Comparison of ENCODE assay signal across 9 cellular contexts in genomic region chr9:136729144-136729543, GRCh38. TPM values are rescaled to one million over a fixed set of nuclear protein-coding genes. Genes with fewer than 3 reads are reported as not detected.
DNase-seq lines count a peak whose midpoint lies in the region; ATAC-seq and TF ChIP-seq lines count a peak whose summit lies in the region.
"Had no signal": no experiment of that assay in that cellular context is flagged by ENCODE, and none has a peak within 500 bp of the region (broad histone marks: within the 10 kb centered on the region; RNA-seq: fewer than 3 reads in every experiment).

No MANE protein-coding gene starts in this region.

- peaks cover 47% of the 10 kb centered on the region for H3K4me1 Mint-ChIP-seq in stimulated activated naive CD8-positive, alpha-beta T cell treated with anti-CD3 and anti-CD28 coated beads, Interleukin-15, Interleukin-2, amounts not matched to agents 100 ng/mL and 50 ng/mL, for 24 hours (ENCODE audit: low read depth)

- intact Hi-C loops in left ventricle myocardium inferior (cut with micrococcal nuclease), result no loop called here

- H3K9me3 ChIP-seq in left ventricle myocardium inferior (replicated peaks), result no peaks in the 10 kb centered on the region

- no peak for ATAC-seq in GM18511 (IDR thresholded peaks at IDR 0.05; ENCODE audit: unreplicated experiment)

- H3K9me3 Mint-ChIP-seq in stimulated activated naive CD8-positive, alpha-beta T cell treated with anti-CD3 and anti-CD28 coated beads, Interleukin-15, Interleukin-2, amounts not matched to agents 100 ng/mL and 50 ng/mL, for 24 hours, result no peaks in the 10 kb centered on the region

- peak overlapping the region; percentile 92 for H3K27ac ChIP-seq in VCaP
- H3K27ac ChIP-seq in left ventricle myocardium inferior (replicated peaks), result peak overlapping the region; percentile 87
- H3K27ac ChIP-seq in caudate nucleus (ENCODE audit: low read depth, low read length), result no peak overlapping the region

- H3K27me3 Mint-ChIP-seq in stimulated activated naive CD8-positive, alpha-beta T cell treated with anti-CD3 and anti-CD28 coated beads, Interleukin-15, Interleukin-2, amounts not matched to agents 100 ng/mL and 50 ng/mL, for 24 hours, result no peaks in the 10 kb centered on the region

- peak overlapping the region; percentile 85 for H3K4me3 ChIP-seq in left ventricle myocardium inferior

- DNase-seq in NOMO-1 (lab: John Stamatoyannopoulos, UW; ENCODE audit: unreplicated experiment in 2 of 2), result peak; percentile 24 to 67
- DNase-seq in NOMO-1 treated with dmso at 0.1 percent for 144 hours (lab: John Stamatoyannopoulos, UW; ENCODE audit: unreplicated experiment), result no peak
- no peak for DNase-seq in left ventricle myocardium inferior
- no peak for DNase-seq in superior temporal gyrus (ENCODE audit: extremely low spot score)
- no peak for DNase-seq in caudate nucleus (lab: John Stamatoyannopoulos, UW)

- no peaks in the 10 kb centered on the region for H3K27me3 ChIP-seq in left ventricle myocardium inferior (ENCODE audit: low read depth)

- H3K36me3 Mint-ChIP-seq in stimulated activated naive CD8-positive, alpha-beta T cell treated with anti-CD3 and anti-CD28 coated beads, Interleukin-15, Interleukin-2, amounts not matched to agents 100 ng/mL and 50 ng/mL, for 24 hours (ENCODE audit: low read depth), result peaks cover 32% of the 10 kb centered on the region

- no peak overlapping the region for H3K27ac Mint-ChIP-seq in stimulated activated naive CD8-positive, alpha-beta T cell treated with anti-CD3 and anti-CD28 coated beads, Interleukin-15, Interleukin-2, amounts not matched to agents 100 ng/mL and 50 ng/mL, for 24 hours

- H3K36me3 ChIP-seq in left ventricle myocardium inferior, result peaks cover 28% of the 10 kb centered on the region

- TF ChIP-seq CTCF in VCaP (conservative IDR thresholded peaks at IDR 0.05), result no peak
- no peak for TF ChIP-seq CTCF in left ventricle myocardium inferior (IDR thresholded peaks at IDR 0.05; ENCODE audit: borderline replicate concordance)

- H3K4me3 Mint-ChIP-seq in stimulated activated naive CD8-positive, alpha-beta T cell treated with anti-CD3 and anti-CD28 coated beads, Interleukin-15, Interleukin-2, amounts not matched to agents 100 ng/mL and 50 ng/mL, for 24 hours, result peak overlapping the region; percentile 70

- H3K4me1 ChIP-seq in left ventricle myocardium inferior, result peaks cover 56% of the 10 kb centered on the region

RNA-seq across cellular contexts. Expression of gene LCN10, which starts 13.6 kb away (rescaled TPM):
- total RNA-seq in left ventricle myocardium inferior, result 9.6 TPM

RNA-seq across cellular contexts. Expression of gene DIPK1B, which starts 16.8 kb away (rescaled TPM):
- 21.4 TPM for total RNA-seq in left ventricle myocardium inferior

RNA-seq across cellular contexts. Expression of gene LCN6, which starts 19.2 kb away (rescaled TPM):
- total RNA-seq in left ventricle myocardium inferior, result 14.6 TPM
- total RNA-seq: dermis microvascular lymphatic vessel endothelial cell had no signal

RNA-seq across cellular contexts. Expression of gene LCN8, which starts 28.9 kb away (rescaled TPM):
- not detected for total RNA-seq in left ventricle myocardium inferior
- total RNA-seq: dermis microvascular lymphatic vessel endothelial cell had no signal

RNA-seq across cellular contexts. Expression of gene LCN15, which starts 35.2 kb away (rescaled TPM):
- 0.41 TPM for total RNA-seq in left ventricle myocardium inferior

Comparison
In these comparisons a context has a peak if more than half of its experiments do, and no peak if none do; other contexts are left out.
1. DNase-seq: peak in NOMO-1 (2 of 2); none in NOMO-1 treated with dmso at 0.1 percent for 144 hours (single experiment), left ventricle myocardium inferior (single experiment), superior temporal gyrus (single experiment) and caudate nucleus (0 of 61).